In the genomic region with DNA sequence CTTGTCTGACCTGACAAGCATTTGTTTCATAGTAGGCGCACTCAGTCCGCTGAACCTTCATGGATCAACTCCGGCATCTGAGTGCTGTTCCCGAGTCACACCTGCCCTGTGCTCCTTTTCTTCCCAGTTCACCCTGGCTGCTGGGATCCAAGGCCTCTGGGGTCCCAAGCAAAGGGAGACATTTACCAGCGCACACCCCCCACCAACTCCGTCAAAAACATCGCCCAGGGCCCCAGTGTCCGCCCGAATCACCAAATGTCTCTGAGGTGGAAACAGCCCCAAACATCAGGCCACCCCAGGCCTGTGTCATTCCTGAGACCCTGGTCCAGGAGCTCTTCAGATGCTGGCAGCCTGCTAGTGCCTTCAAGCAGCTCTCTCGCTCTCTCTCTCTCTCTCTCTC, we compare ENCODE assay signal across 20 cellular contexts. TPM values are rescaled to one million over a fixed set of nuclear protein-coding genes. Genes with fewer than 3 reads are reported as not detected.
DNase-seq lines count a peak whose midpoint lies in the region; ATAC-seq and TF ChIP-seq lines count a peak whose summit lies in the region.
"Had no signal": no experiment of that assay in that cellular context is flagged by ENCODE, and none has a peak within 500 bp of the region (broad histone marks: within the 10 kb centered on the region; RNA-seq: fewer than 3 reads in every experiment).

No MANE protein-coding gene starts in this region.

- no peak for ATAC-seq in activated T-cell treated with anti-CD3 and anti-CD28 coated beads, Interleukin-2, amount 50 U/mL, for 72 hours (replicated peaks in 1 of 2)
- no peak for ATAC-seq in naive thymus-derived CD4-positive, alpha-beta T cell

- H3K27ac ChIP-seq in VCaP (0 out of 2 replicates have a peak overlapping the region, but pooled peaks have one; percentile 24), ovary (no peak overlapping the region)
- H3K27ac ChIP-seq in naive thymus-derived CD4-positive, alpha-beta T cell (ENCODE audit: low read depth, low read length): no peak overlapping the region

- TF ChIP-seq CTCF in VCaP (conservative IDR thresholded peaks at IDR 0.05) (no peak), ovary (IDR thresholded peaks at IDR 0.05) (no peak)

- TF ChIP-seq POLR2A in ovary (IDR thresholded peaks at IDR 0.05): no peak

- H3K9me3 ChIP-seq in naive thymus-derived CD4-positive, alpha-beta T cell (ENCODE audit: control insufficient read depth in 2 of 3, low read length in 3 of 3): no peaks in the 10 kb centered on the region
- no peaks in the 10 kb centered on the region for H3K9me3 ChIP-seq in ovary
- H3K9me3 ChIP-seq: Caco-2 had no signal

- peaks cover 28% of the 10 kb centered on the region for H3K4me1 Mint-ChIP-seq in activated T-cell treated with anti-CD3 and anti-CD28 coated beads, Interleukin-2, amount 50 U/mL, for 72 hours (ENCODE audit: low read depth)
- H3K4me1 Mint-ChIP-seq in naive thymus-derived CD4-positive, alpha-beta T cell: peaks cover 16 to 38% (median 25%) of the 10 kb centered on the region in 7 donors

- no peak for TF ChIP-seq EP300 in ovary (IDR thresholded peaks at IDR 0.05)

- CTCF ChIA-PET in naive thymus-derived CD4-positive, alpha-beta T cell (lab: Charles Lee): interaction anchor here (0.7 to 8.4 kb wide), 4 partner anchors 153 to 361 kb away, joined by 3 to 156 read pairs (median 28); partner anchors contain the start of gene GRPEL1

- POLR2A ChIA-PET in naive thymus-derived CD4-positive, alpha-beta T cell (lab: Charles Lee): interaction anchor here (2.2 to 3.8 kb wide), 2 partner anchors 152 to 350 kb away, joined by 6 to 24 read pairs; no protein-coding TSS in a partner anchor

- no peaks in the 10 kb centered on the region for H3K27me3 Mint-ChIP-seq in activated T-cell treated with anti-CD3 and anti-CD28 coated beads, Interleukin-2, amount 50 U/mL, for 72 hours (ENCODE audit: low read depth)
- H3K27me3 Mint-ChIP-seq in naive thymus-derived CD4-positive, alpha-beta T cell: no peaks in the 10 kb centered on the region

- no peaks in the 10 kb centered on the region for H3K27me3 ChIP-seq in naive thymus-derived CD4-positive, alpha-beta T cell (ENCODE audit: control insufficient read depth in 2 of 2, insufficient read depth in 2 of 2, low read length in 2 of 2)
- no peaks in the 10 kb centered on the region for H3K27me3 ChIP-seq in ovary

- no peak overlapping the region for H3K4me3 Mint-ChIP-seq in activated T-cell treated with anti-CD3 and anti-CD28 coated beads, Interleukin-2, amount 50 U/mL, for 72 hours
- H3K4me3 Mint-ChIP-seq in naive thymus-derived CD4-positive, alpha-beta T cell: no peak overlapping the region
- H3K4me3 Mint-ChIP-seq: CD14-positive monocyte, HFFc6 had no signal

- peaks cover 12 to 14% of the 10 kb centered on the region in 2 donors for H3K4me1 ChIP-seq in naive thymus-derived CD4-positive, alpha-beta T cell (ENCODE audit: control insufficient read depth in 2 of 2, insufficient read depth in 2 of 2, low read length in 2 of 2)
- H3K4me1 ChIP-seq in ovary (ENCODE audit: insufficient read depth): peaks cover 7% of the 10 kb centered on the region

- WGBS in ovary, 3 donors: 95 to 97% (median 95%) methylated on average over 10 of the region's 10 CpGs

- H3K9me3 Mint-ChIP-seq in activated T-cell treated with anti-CD3 and anti-CD28 coated beads, Interleukin-2, amount 50 U/mL, for 72 hours: no peaks in the 10 kb centered on the region
- peaks cover 0 to 1% (median 0%) of the 10 kb centered on the region in 11 donors for H3K9me3 Mint-ChIP-seq in naive thymus-derived CD4-positive, alpha-beta T cell
- H3K9me3 Mint-ChIP-seq: CD14-positive monocyte had no signal

- no peak overlapping the region for H3K4me3 ChIP-seq in naive thymus-derived CD4-positive, alpha-beta T cell (ENCODE audit: low read length)
- no peak overlapping the region for H3K4me3 ChIP-seq in ovary

- peak overlapping the region; percentile 51 for H3K27ac Mint-ChIP-seq in activated T-cell treated with anti-CD3 and anti-CD28 coated beads, Interleukin-2, amount 50 U/mL, for 72 hours
- peak overlapping the region in 5 of 9 donors; percentile 4 to 80 (median 23) for H3K27ac Mint-ChIP-seq in naive thymus-derived CD4-positive, alpha-beta T cell
- H3K27ac Mint-ChIP-seq: HFFc6 had no signal

- DNase-seq in activated T-cell treated with anti-CD3 and anti-CD28 coated beads, Interleukin-2, amount 50 U/mL, for 72 hours: no peak
- DNase-seq in activated T-cell treated with anti-CD3 and anti-CD28 coated beads for 4 hours (no peak), ovary (no peak), islet precursor cell (no peak)
- DNase-seq in naive thymus-derived CD4-positive, alpha-beta T cell: no peak
- DNase-seq in stimulated activated CD8-positive, alpha-beta memory T cell treated with anti-CD3 and anti-CD28 coated beads, Interleukin-4, amount 100 ng/mL, for 48 hours: no peak
- DNase-seq: Caco-2; DMS153; GOT3; HFFc6; KG1; NCI-H1436 treated with DMSO at 0.1 percent for 48 hours; NCI-H2029 treated with DMSO at 0.1 percent for 48 hours; NCI-H2171 treated with DMSO at 0.1 percent for 48 hours; NCI-H446 treated with DMSO at 0.1 percent for 48 hours; NK-92 treated with Interleukin-12 subunit alpha and Interleukin-12 subunit beta, amount 100 ng/mL, for 24 hours; OCI-M1; RPMI8226 had no signal

- H3K36me3 ChIP-seq in naive thymus-derived CD4-positive, alpha-beta T cell (ENCODE audit: control insufficient read depth in 2 of 3, insufficient read depth in 3 of 3, low read length in 3 of 3): no peaks in the 10 kb centered on the region
- no peaks in the 10 kb centered on the region for H3K36me3 ChIP-seq in ovary

- intact Hi-C loops in naive thymus-derived CD4-positive, alpha-beta T cell (cut with micrococcal nuclease): no loop called here
- intact Hi-C loops in ovary (cut with DNase I): loop anchor here (2.0 to 10.0 kb wide), 5 partner anchors 61 to 354 kb away; partner anchors contain the start of gene KIAA0232 (in 1 of the 4)

- peaks cover 0 to 2% of the 10 kb centered on the region in 2 donors for H3K36me3 Mint-ChIP-seq in activated T-cell treated with anti-CD3 and anti-CD28 coated beads, Interleukin-2, amount 50 U/mL, for 72 hours (ENCODE audit: insufficient read depth in 2 of 2)
- H3K36me3 Mint-ChIP-seq in naive thymus-derived CD4-positive, alpha-beta T cell: peaks cover 0 to 7% (median 4%) of the 10 kb centered on the region in 5 donors

RNA-seq across cellular contexts. Expression of gene BLOC1S4, which starts 5.1 kb away (rescaled TPM):
- total RNA-seq in activated T-cell treated with anti-CD3 and anti-CD28 coated beads, Interleukin-2, amount 50 U/mL, for 72 hours: 10 to 100 TPM; 14.1 to 14.6 TPM
- 10 to 100 TPM; 18.7 to 45.9 (median 25.0) TPM for total RNA-seq in naive thymus-derived CD4-positive, alpha-beta T cell
- polyA plus RNA-seq in naive thymus-derived CD4-positive, alpha-beta T cell: 10 to 100 TPM; 69.6 to 80.3 TPM
- 10 to 100 TPM; 15.4 to 26.9 (median 18.9) TPM for total RNA-seq in ovary
- polyA plus RNA-seq in ovary: 10 to 100 TPM in 1 of 2 donors, 1 to 10 TPM in 1; 8.8 to 15.4 TPM

RNA-seq across cellular contexts. Expression of gene MRFAP1L1, which starts 11.5 kb away (rescaled TPM):
- total RNA-seq in activated T-cell treated with anti-CD3 and anti-CD28 coated beads, Interleukin-2, amount 50 U/mL, for 72 hours: 10 to 100 TPM; 53.3 to 57.7 TPM
- total RNA-seq in naive thymus-derived CD4-positive, alpha-beta T cell: 100 to 1,000 TPM in 2 of 5 experiments, 10 to 100 TPM in 3; 24.8 to 124 (median 73.6) TPM
- polyA plus RNA-seq in naive thymus-derived CD4-positive, alpha-beta T cell: 100 to 1,000 TPM; 116 to 160 TPM
- 10 to 100 TPM; 59.3 to 73.6 (median 65.3) TPM for total RNA-seq in ovary
- polyA plus RNA-seq in ovary: 10 to 100 TPM; 65.1 to 80.6 TPM

RNA-seq across cellular contexts. Expression of gene S100P, which starts 27.4 kb away (rescaled TPM):
- total RNA-seq in activated T-cell treated with anti-CD3 and anti-CD28 coated beads, Interleukin-2, amount 50 U/mL, for 72 hours: 10 to 100 TPM; 18.0 to 84.6 TPM
- 10 to 100 TPM in 2 of 5 experiments, 1 to 10 TPM in 1, under 1 TPM in 1, not detected in 1; 0.65 to 15.7 (median 8.0) TPM for total RNA-seq in naive thymus-derived CD4-positive, alpha-beta T cell
- not detected for polyA plus RNA-seq in naive thymus-derived CD4-positive, alpha-beta T cell
- 1 to 10 TPM in 1 of 7 donors, under 1 TPM in 4, not detected in 2; 0.37 to 2.1 (median 0.81) TPM for total RNA-seq in ovary
- polyA plus RNA-seq in ovary: under 1 TPM in 1 of 2 donors, not detected in 1; 0.97 TPM
- total RNA-seq: HFFc6 had no signal

Comparison
In these comparisons a context has a peak if more than half of its experiments do, and no peak if none do; other contexts are left out.
1. intact Hi-C loops: an anchor here in ovary (2.0 to 10.0 kb wide); none called in naive thymus-derived CD4-positive, alpha-beta T cell.